In the genomic region with DNA sequence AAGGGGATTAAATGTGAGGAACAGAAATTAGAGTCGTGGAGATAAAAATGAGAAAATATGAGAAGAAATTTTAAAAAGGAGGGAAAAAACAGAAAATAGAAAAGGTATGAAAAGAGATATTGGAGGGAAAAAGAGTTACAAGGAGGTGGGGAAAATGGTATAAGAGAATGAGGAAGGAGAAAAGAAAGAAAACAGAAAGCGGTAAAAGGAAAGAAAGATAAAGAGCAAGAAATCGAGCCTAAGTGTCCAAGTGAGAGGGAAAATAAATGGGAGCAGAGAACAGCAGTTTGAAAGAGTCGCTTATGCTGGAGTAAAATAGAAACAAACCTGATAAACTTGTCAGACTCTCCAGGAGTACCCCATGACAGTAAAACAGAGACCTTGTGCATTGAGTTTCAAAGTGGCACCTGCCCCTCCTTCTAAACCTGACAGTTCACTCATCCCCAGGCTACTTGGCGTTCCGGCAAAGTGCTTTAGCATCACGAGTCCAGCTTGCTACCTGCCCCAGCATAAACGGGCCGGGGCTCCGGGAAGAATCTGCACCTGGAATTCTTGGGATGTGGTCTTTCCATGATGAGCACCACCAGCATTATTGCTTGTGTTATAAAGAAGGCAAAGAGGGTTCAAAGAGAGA, we compare ENCODE assay signal across 8 cellular contexts. TPM values are rescaled to one million over a fixed set of nuclear protein-coding genes. Genes with fewer than 3 reads are reported as not detected.
DNase-seq lines count a peak whose midpoint lies in the region; ATAC-seq, FAIRE-seq and TF ChIP-seq lines count a peak whose summit lies in the region.

No MANE protein-coding gene starts in this region.

- intact Hi-C loops in CD14-positive monocyte (cut with micrococcal nuclease) (no loop called here), breast epithelium (cut with DNase I; ENCODE audit: low total_unique reads) (no loop called here)

- H2BK12ac ChIP-seq in mesenchymal stem cell (ENCODE audit: low read length in 2 of 2), result peak overlapping the region in 1 of 2 experiments; percentile 65

- no peak overlapping the region for H2BK120ac ChIP-seq in mesenchymal stem cell (ENCODE audit: low read depth, low read length)

- no peak for FAIRE-seq in GM12891 (lab: Jason Lieb, UNC)

- no peak overlapping the region for H2BK5ac ChIP-seq in mesenchymal stem cell (ENCODE audit: low read depth, low read length, poor library complexity, severe bottlenecking)

- H3K4me3 Mint-ChIP-seq in CD14-positive monocyte (no peak overlapping the region), IgD-negative memory B cell (peak overlapping the region in 3 of 4 donors; percentile 76 to 93 (median 83))

- H3K27ac Mint-ChIP-seq in CD14-positive monocyte (peak overlapping the region in 6 of 7 donors; percentile 33 to 93 (median 78)), IgD-negative memory B cell (peak overlapping the region in 2 of 3 donors; percentile 39 to 62)

- TF ChIP-seq CTCF in CD14-positive monocyte (IDR thresholded peaks at IDR 0.05) (no peak), breast epithelium (IDR thresholded peaks at IDR 0.05) (no peak)

- H2AFZ ChIP-seq in mesenchymal stem cell (ENCODE audit: low read depth, low read length), result peak overlapping the region; percentile 65

- WGBS in mesenchymal stem cell, result 26% methylated on average over 10 of the region's 10 CpGs

- TF ChIP-seq POLR2A in breast epithelium (IDR thresholded peaks at IDR 0.05), result no peak
- TF ChIP-seq POLR2A in GM12891 (IDR thresholded peaks at IDR 0.05; ENCODE audit: low read depth, low read length), result no peak

- peak overlapping the region; percentile 11 to 68 for H3K27ac ChIP-seq in breast epithelium
- peak overlapping the region; percentile 85 for H3K27ac ChIP-seq in mesenchymal stem cell (ENCODE audit: low read length, poor library complexity, severe bottlenecking)

- peaks cover 20% of the 10 kb centered on the region for H3K4me1 Mint-ChIP-seq in CD14-positive monocyte
- H3K4me1 Mint-ChIP-seq in IgD-negative memory B cell, result peaks cover 5 to 14% (median 11%) of the 10 kb centered on the region in 3 donors

- no peaks in the 10 kb centered on the region for H3K27me3 ChIP-seq in breast epithelium
- H3K27me3 ChIP-seq in mesenchymal stem cell (ENCODE audit: control insufficient read depth in 1 of 2, insufficient read depth in 1 of 2, low read length in 2 of 2), result no peaks in the 10 kb centered on the region

- H3K4ac ChIP-seq in mesenchymal stem cell (ENCODE audit: low read depth in 1 of 2, low read length in 2 of 2), result no peak overlapping the region

- no peak for ATAC-seq in HG02970 (IDR thresholded peaks at IDR 0.05; ENCODE audit: low FRiP score, unreplicated experiment)
- ATAC-seq in GM21367 (IDR thresholded peaks at IDR 0.05; ENCODE audit: unreplicated experiment), result no peak

- DNase-seq in CD14-positive monocyte (ENCODE audit: low spot score), result no peak
- DNase-seq in breast epithelium (ENCODE audit: low spot score in 2 of 2), result no peak
- no peak for DNase-seq in mesenchymal stem cell
- DNase-seq in GM12891 (ENCODE audit: insufficient read length, low spot score), result no peak
- DNase-seq in GOT3 (lab: John Stamatoyannopoulos, UW), result no peak

- H3K23ac ChIP-seq in mesenchymal stem cell (ENCODE audit: low read length in 2 of 2), result no peak overlapping the region

- H2AK5ac ChIP-seq in mesenchymal stem cell (ENCODE audit: low read length, severe bottlenecking), result no peak overlapping the region

- H3K79me1 ChIP-seq in mesenchymal stem cell (replicated peaks; ENCODE audit: low read length, poor library complexity, severe bottlenecking), result peaks cover 2% of the 10 kb centered on the region

- H3K4me1 ChIP-seq in breast epithelium (no peaks in the 10 kb centered on the region), mesenchymal stem cell (ENCODE audit: control insufficient read depth, insufficient read depth, low read depth, low read length) (peaks cover 1% of the 10 kb centered on the region)

- no peak overlapping the region for H3K14ac ChIP-seq in mesenchymal stem cell (ENCODE audit: low read length in 2 of 2)

- H4K91ac ChIP-seq in mesenchymal stem cell (ENCODE audit: low read length), result no peak overlapping the region

- H3K4me2 ChIP-seq in mesenchymal stem cell (ENCODE audit: low read length, poor library complexity, severe bottlenecking), result peak overlapping the region; percentile 68

- no peak overlapping the region for H3K18ac ChIP-seq in mesenchymal stem cell (ENCODE audit: low read depth in 1 of 2, low read length in 2 of 2)

- no peaks in the 10 kb centered on the region for H3K36me3 ChIP-seq in breast epithelium
- no peaks in the 10 kb centered on the region for H3K36me3 ChIP-seq in mesenchymal stem cell (ENCODE audit: control insufficient read depth in 1 of 2, insufficient read depth in 2 of 2, low read depth in 1 of 2, low read length in 2 of 2)

- H3K9me3 ChIP-seq in breast epithelium (no peaks in the 10 kb centered on the region), mesenchymal stem cell (ENCODE audit: control insufficient read depth, low read length) (no peaks in the 10 kb centered on the region)

- H3K27me3 Mint-ChIP-seq in CD14-positive monocyte (ENCODE audit: low read depth in 3 of 3), result no peaks in the 10 kb centered on the region
- H3K27me3 Mint-ChIP-seq in IgD-negative memory B cell, result peaks cover 21% of the 10 kb centered on the region

- H3K36me3 Mint-ChIP-seq in CD14-positive monocyte (no peaks in the 10 kb centered on the region), IgD-negative memory B cell (peaks cover 4% of the 10 kb centered on the region)

- H4K8ac ChIP-seq in mesenchymal stem cell (ENCODE audit: low read length), result no peak overlapping the region

- H3K4me3 ChIP-seq in breast epithelium (peak overlapping the region; percentile 67 to 74 (median 73)), mesenchymal stem cell (ENCODE audit: insufficient read depth in 1 of 2, low read depth in 1 of 2, low read length in 2 of 2) (peak overlapping the region; percentile 79 to 98)

- H3K9me3 Mint-ChIP-seq in CD14-positive monocyte (peaks cover 0 to 2% (median 0%) of the 10 kb centered on the region in 7 donors), IgD-negative memory B cell (no peaks in the 10 kb centered on the region)

- H3K9ac ChIP-seq in mesenchymal stem cell (ENCODE audit: low read length), result peak overlapping the region; percentile 84

- H2BK15ac ChIP-seq in mesenchymal stem cell (ENCODE audit: low read depth, poor library complexity, severe bottlenecking), result no peak overlapping the region

TF ChIP-seq in GM12891, 5 proteins besides CTCF, POLR2A, EP300 and RAD21:
- TF ChIP-seq POU2F2 (IDR thresholded peaks at IDR 0.05; ENCODE audit: low read depth, low read length) (no peak), SPI1 (IDR thresholded peaks at IDR 0.05; ENCODE audit: low read depth, low read length) (no peak), TAF1 (IDR thresholded peaks at IDR 0.05; ENCODE audit: low read depth, low read length) (no peak), POLR2AphosphoS5 (IDR thresholded peaks at IDR 0.05; ENCODE audit: low read depth, low read length) (no peak), PAX5 (IDR thresholded peaks at IDR 0.05; ENCODE audit: insufficient read depth, low read length, severe bottlenecking) (no peak)

RNA-seq across cellular contexts. Expression of gene NEGR1, which starts 0.6 kb away (rescaled TPM):
- polyA plus RNA-seq in CD14-positive monocyte (under 1 TPM; 0.03 to 0.13 TPM), IgD-negative memory B cell (not detected)
- 10 to 100 TPM in 1 of 3 donors, 1 to 10 TPM in 2; 5.6 to 33.3 (median 7.9) TPM for total RNA-seq in breast epithelium
- polyA plus RNA-seq in mesenchymal stem cell (2013, experiment 1 of 2), result 1.4 TPM
- 1.2 TPM for polyA plus RNA-seq in mesenchymal stem cell (2013, experiment 2 of 2)
- not detected for polyA plus RNA-seq in GM12891 (2012; ENCODE audit: low read depth, missing spikeins)

Comparison
In these comparisons a context has a peak if more than half of its experiments do, and no peak if none do; other contexts are left out.
1. H3K4me3 Mint-ChIP-seq: peak in IgD-negative memory B cell (3 of 4); none in CD14-positive monocyte (0 of 2).